ENCODE assay signal across 8 cellular contexts in the genomic region with DNA sequence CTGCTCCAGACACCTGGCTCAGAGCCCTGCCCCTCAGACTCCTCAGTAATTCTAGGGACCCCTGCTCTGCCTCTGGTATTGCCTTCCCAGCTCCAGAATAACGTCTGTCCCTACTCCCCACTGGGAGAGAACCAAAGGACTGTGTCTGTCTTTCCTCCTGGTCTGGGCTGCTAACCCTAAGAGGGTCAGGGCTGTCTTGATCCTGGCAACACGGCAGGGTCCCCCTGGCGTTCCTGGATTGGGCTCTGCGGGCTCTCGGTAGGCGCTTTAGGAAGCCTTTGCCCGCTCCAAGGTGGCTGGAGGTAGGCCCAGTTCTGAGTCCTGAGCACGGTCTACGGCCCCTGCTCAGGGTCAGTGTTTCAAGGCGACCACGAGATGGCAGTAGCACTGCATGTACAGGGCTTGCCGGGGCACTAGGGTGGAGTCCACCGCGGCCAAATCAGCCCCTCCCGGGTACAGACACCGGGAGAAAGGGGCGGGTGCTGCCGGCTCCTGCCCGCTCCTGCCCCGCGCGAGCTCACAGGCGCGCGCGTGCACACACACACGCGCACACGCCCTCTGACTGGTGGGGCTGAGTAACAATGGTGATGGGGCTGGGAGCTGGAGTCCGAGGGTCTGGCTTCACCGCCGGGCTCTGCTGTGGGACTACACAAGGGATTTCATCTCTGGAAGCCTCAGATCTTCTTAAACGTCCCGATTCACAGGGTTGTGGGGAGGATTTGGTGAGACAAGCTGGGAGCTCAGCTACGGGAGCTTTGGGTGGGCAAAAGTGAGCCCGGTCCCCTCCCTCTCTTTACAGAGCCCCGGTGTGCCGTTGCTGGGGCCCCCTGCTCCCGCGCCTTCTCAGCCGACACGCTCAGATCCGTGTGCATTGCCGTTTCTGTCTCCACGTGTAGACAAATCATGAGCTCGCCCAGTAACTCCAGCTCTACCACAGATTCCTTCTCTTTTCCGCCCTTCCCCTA. TPM values are rescaled to one million over a fixed set of nuclear protein-coding genes. Genes with fewer than 3 reads are reported as not detected.
DNase-seq lines count a peak whose midpoint lies in the region; FAIRE-seq and TF ChIP-seq lines count a peak whose summit lies in the region.

No MANE protein-coding gene starts in this region.

- H3K4me1 Mint-ChIP-seq in endodermal cell = peaks cover 11% of the 10 kb centered on the region

- no peak overlapping the region for H3K9ac ChIP-seq in endodermal cell (ENCODE audit: extremely low read depth, low read length, poor library complexity, severe bottlenecking)

- peak; percentile 81 for FAIRE-seq in HTR-8/SVneo (lab: Jason Lieb, UNC)

- peak; percentile 80 for DNase-seq in CMK (ENCODE audit: low read depth)
- DNase-seq in GM20000 (ENCODE audit: low spot score) = peak; percentile 93
- peak; percentile 88 for DNase-seq in HTR-8/SVneo (ENCODE audit: insufficient read length, low spot score)
- DNase-seq in NOMO-1 (lab: John Stamatoyannopoulos, UW; ENCODE audit: unreplicated experiment in 2 of 2) = peak; percentile 69 to 93
- peak; percentile 50 for DNase-seq in activated CD8-positive, alpha-beta memory T cell treated with anti-CD3 and anti-CD28 coated beads, Interleukin-2, amount 50 U/mL, for 1 hour (ENCODE audit: extremely low read depth)
- DNase-seq in endodermal cell = peak; percentile 97
- peak; percentile 71 for DNase-seq in stimulated activated CD8-positive, alpha-beta memory T cell treated with anti-CD3 and anti-CD28 coated beads, Interleukin-15, amount 100 ng/mL, for 1 hour (ENCODE audit: low read depth)

- 11 to 14% methylated on average over 22 to 47 of the region's 47 CpGs for WGBS in endodermal cell (ENCODE audit: insufficient coverage in 1 of 2, insufficient read length in 1 of 2), 2 experiments
- WGBS in mesodermal cell (ENCODE audit: insufficient coverage in 2 of 2), 2 experiments = 7 to 8% methylated on average over 33 to 45 of the region's 47 CpGs

- TF ChIP-seq CTCF in GM20000 (IDR thresholded peaks at IDR 0.05; ENCODE audit: extremely low read depth, missing control alignments) = peak; percentile 73
- peak; percentile 97 for TF ChIP-seq CTCF in endodermal cell (conservative IDR thresholded peaks at IDR 0.05)

- H3K27ac ChIP-seq in endodermal cell (ENCODE audit: low read depth, low read length) (no peak overlapping the region), mesodermal cell (ENCODE audit: low read depth, low read length, severe bottlenecking) (no peak overlapping the region)

- H3K36me3 ChIP-seq in endodermal cell (ENCODE audit: control insufficient read depth, insufficient read depth, low read length) = no peaks in the 10 kb centered on the region
- no peaks in the 10 kb centered on the region for H3K36me3 ChIP-seq in mesodermal cell (ENCODE audit: control insufficient read depth, insufficient read depth, low read length)

- no peaks in the 10 kb centered on the region for H3K4me1 ChIP-seq in endodermal cell (ENCODE audit: control insufficient read depth, insufficient read depth, low read length)
- H3K4me1 ChIP-seq in mesodermal cell (ENCODE audit: control insufficient read depth, insufficient read depth, low read length, poor library complexity, severe bottlenecking) = peaks cover 4% of the 10 kb centered on the region

- H3K4me3 Mint-ChIP-seq in endodermal cell = peak overlapping the region; percentile 72

- H3K9me3 Mint-ChIP-seq in endodermal cell = no peaks in the 10 kb centered on the region

- no peaks in the 10 kb centered on the region for H3K36me3 Mint-ChIP-seq in endodermal cell (ENCODE audit: low read depth)

- peaks cover 7% of the 10 kb centered on the region for H3K27me3 Mint-ChIP-seq in endodermal cell (ENCODE audit: insufficient read depth)

- no peaks in the 10 kb centered on the region for H3K9me3 ChIP-seq in endodermal cell (ENCODE audit: control insufficient read depth, low read length)
- H3K9me3 ChIP-seq in mesodermal cell (ENCODE audit: control insufficient read depth, low read length) = no peaks in the 10 kb centered on the region

- H3K27ac Mint-ChIP-seq in endodermal cell = peak overlapping the region; percentile 85

- no peaks in the 10 kb centered on the region for H3K27me3 ChIP-seq in endodermal cell (ENCODE audit: control insufficient read depth, insufficient read depth, low read length, poor library complexity, severe bottlenecking)

- H3K4me3 ChIP-seq in endodermal cell (ENCODE audit: low read length) = peak overlapping the region; percentile 86
- H3K4me3 ChIP-seq in mesodermal cell (ENCODE audit: extremely low read depth, insufficient read depth, low read length, poor library complexity, severe bottlenecking) = peak overlapping the region; percentile 49

RNA-seq across cellular contexts. Expression of gene HMOX1, which starts 30.1 kb away (rescaled TPM):
- total RNA-seq in endodermal cell = 10 to 100 TPM; 11.4 to 21.6 TPM
- polyA plus RNA-seq in endodermal cell (2013, experiment 1 of 2) = 14.4 TPM
- polyA plus RNA-seq in endodermal cell (2013, experiment 2 of 2) = 12.5 TPM
- 8.6 TPM for polyA plus RNA-seq in mesodermal cell (2013, experiment 1 of 2)
- polyA plus RNA-seq in mesodermal cell (2013, experiment 2 of 2) = 5.9 TPM

RNA-seq across cellular contexts. Expression of gene MCM5, which starts 49.1 kb away (rescaled TPM):
- 100 to 1,000 TPM; 155 to 179 TPM for total RNA-seq in endodermal cell
- 89.4 TPM for polyA plus RNA-seq in endodermal cell (2013, experiment 1 of 2)
- polyA plus RNA-seq in endodermal cell (2013, experiment 2 of 2) = 70.5 TPM
- 51.8 TPM for polyA plus RNA-seq in mesodermal cell (2013, experiment 1 of 2)
- polyA plus RNA-seq in mesodermal cell (2013, experiment 2 of 2) = 50.5 TPM

RNA-seq across cellular contexts. Expression of gene TOM1, which starts 51.1 kb away (rescaled TPM):
- total RNA-seq in endodermal cell = 10 to 100 TPM; 31.3 to 33.3 TPM
- 21.3 TPM for polyA plus RNA-seq in endodermal cell (2013, experiment 1 of 2)
- polyA plus RNA-seq in endodermal cell (2013, experiment 2 of 2) = 21.2 TPM
- polyA plus RNA-seq in mesodermal cell (2013, experiment 1 of 2) = 21.8 TPM
- polyA plus RNA-seq in mesodermal cell (2013, experiment 2 of 2) = 21.7 TPM
